1 cellular context compared by ENCODE assay signal in genomic region chrX:118679290-118679689, GRCh38.
TF ChIP-seq lines count a peak whose summit lies in the region.

No MANE protein-coding gene starts in this region.

TF ChIP-seq in GM23338, 12 proteins besides CTCF, POLR2A, EP300 and RAD21 (continued from another document):
- TF ChIP-seq, protein P1, sequence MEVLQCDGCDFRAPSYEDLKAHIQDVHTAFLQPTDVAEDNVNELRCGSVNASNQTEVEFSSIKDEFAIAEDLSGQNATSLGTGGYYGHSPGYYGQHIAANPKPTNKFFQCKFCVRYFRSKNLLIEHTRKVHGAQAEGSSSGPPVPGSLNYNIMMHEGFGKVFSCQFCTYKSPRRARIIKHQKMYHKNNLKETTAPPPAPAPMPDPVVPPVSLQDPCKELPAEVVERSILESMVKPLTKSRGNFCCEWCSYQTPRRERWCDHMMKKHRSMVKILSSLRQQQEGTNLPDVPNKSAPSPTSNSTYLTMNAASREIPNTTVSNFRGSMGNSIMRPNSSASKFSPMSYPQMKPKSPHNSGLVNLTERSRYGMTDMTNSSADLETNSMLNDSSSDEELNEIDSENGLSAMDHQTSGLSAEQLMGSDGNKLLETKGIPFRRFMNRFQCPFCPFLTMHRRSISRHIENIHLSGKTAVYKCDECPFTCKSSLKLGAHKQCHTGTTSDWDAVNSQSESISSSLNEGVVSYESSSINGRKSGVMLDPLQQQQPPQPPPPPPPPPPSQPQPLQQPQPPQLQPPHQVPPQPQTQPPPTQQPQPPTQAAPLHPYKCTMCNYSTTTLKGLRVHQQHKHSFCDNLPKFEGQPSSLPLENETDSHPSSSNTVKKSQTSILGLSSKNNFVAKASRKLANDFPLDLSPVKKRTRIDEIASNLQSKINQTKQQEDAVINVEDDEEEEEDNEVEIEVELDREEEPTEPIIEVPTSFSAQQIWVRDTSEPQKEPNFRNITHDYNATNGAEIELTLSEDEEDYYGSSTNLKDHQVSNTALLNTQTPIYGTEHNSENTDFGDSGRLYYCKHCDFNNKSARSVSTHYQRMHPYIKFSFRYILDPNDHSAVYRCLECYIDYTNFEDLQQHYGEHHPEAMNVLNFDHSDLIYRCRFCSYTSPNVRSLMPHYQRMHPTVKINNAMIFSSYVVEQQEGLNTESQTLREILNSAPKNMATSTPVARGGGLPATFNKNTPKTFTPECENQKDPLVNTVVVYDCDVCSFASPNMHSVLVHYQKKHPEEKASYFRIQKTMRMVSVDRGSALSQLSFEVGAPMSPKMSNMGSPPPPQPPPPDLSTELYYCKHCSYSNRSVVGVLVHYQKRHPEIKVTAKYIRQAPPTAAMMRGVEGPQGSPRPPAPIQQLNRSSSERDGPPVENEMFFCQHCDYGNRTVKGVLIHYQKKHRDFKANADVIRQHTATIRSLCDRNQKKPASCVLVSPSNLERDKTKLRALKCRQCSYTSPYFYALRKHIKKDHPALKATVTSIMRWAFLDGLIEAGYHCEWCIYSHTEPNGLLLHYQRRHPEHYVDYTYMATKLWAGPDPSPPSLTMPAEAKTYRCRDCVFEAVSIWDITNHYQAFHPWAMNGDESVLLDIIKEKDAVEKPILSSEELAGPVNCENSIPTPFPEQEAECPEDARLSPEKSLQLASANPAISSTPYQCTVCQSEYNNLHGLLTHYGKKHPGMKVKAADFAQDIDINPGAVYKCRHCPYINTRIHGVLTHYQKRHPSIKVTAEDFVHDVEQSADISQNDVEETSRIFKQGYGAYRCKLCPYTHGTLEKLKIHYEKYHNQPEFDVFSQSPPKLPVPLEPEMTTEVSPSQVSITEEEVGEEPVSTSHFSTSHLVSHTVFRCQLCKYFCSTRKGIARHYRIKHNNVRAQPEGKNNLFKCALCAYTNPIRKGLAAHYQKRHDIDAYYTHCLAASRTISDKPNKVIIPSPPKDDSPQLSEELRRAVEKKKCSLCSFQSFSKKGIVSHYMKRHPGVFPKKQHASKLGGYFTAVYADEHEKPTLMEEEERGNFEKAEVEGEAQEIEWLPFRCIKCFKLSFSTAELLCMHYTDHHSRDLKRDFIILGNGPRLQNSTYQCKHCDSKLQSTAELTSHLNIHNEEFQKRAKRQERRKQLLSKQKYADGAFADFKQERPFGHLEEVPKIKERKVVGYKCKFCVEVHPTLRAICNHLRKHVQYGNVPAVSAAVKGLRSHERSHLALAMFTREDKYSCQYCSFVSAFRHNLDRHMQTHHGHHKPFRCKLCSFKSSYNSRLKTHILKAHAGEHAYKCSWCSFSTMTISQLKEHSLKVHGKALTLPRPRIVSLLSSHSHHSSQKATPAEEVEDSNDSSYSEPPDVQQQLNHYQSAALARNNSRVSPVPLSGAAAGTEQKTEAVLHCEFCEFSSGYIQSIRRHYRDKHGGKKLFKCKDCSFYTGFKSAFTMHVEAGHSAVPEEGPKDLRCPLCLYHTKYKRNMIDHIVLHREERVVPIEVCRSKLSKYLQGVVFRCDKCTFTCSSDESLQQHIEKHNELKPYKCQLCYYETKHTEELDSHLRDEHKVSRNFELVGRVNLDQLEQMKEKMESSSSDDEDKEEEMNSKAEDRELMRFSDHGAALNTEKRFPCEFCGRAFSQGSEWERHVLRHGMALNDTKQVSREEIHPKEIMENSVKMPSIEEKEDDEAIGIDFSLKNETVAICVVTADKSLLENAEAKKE (CRISPR knock-in tag; IDR thresholded peaks at IDR 0.05), result no peak
- TF ChIP-seq NANOG (IDR thresholded peaks at IDR 0.05; ENCODE audit: borderline replicate concordance), result no peak
- no peak for TF ChIP-seq JUNB (IDR thresholded peaks at IDR 0.05; ENCODE audit: unreplicated experiment)
- no peak for TF ChIP-seq REST (IDR thresholded peaks at IDR 0.05; ENCODE audit: unreplicated experiment)
- TF ChIP-seq CREB1 (CRISPR knock-in tag; IDR thresholded peaks at IDR 0.05; ENCODE audit: low read depth), result no peak
- no peak for TF ChIP-seq ZNF114 (CRISPR knock-in tag; IDR thresholded peaks at IDR 0.05)
- TF ChIP-seq STAT1 (IDR thresholded peaks at IDR 0.05; ENCODE audit: unreplicated experiment), result no peak
- no peak for TF ChIP-seq ZNF331 (CRISPR knock-in tag; IDR thresholded peaks at IDR 0.05; ENCODE audit: low read depth)
- no peak for TF ChIP-seq EZH2 (IDR thresholded peaks at IDR 0.05; ENCODE audit: low read depth, unreplicated experiment)
- TF ChIP-seq EZH2phosphoT487 (IDR thresholded peaks at IDR 0.05; ENCODE audit: unreplicated experiment), result no peak
